ENCODE assay signal across 3 cellular contexts in the genomic region with DNA sequence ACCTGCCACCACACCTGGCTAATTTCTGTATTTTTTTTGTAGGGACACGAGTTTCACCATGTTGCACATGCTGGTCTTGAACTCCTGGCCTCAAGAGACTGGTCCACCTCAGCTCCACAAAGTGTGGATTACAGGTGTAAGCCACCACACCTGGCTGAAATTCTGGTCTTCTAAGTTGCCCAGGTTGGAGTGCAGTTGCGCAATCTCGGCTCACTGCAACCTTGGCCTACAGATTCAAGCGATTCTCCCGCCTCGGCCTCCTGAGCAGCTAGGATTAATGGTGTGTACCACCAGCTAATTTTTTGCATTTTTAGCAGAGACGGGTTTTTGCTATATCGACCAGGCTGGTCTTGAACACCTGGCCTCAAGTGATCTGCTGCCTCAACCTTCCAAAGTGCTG.
TF ChIP-seq lines count a peak whose summit lies in the region.

No MANE protein-coding gene starts in this region.

TF ChIP-seq in A549, 52 proteins besides CTCF, POLR2A, EP300 and RAD21:
- TF ChIP-seq CEBPB (IDR thresholded peaks at IDR 0.05) = peak; percentile 77 to 93; a peak in 3 of 4 replicates
- TF ChIP-seq TFCP2L1 (CRISPR knock-in tag; IDR thresholded peaks at IDR 0.05) = no peak

TF ChIP-seq in HCT116, 20 proteins besides CTCF, POLR2A, EP300 and RAD21:
- TF ChIP-seq CEBPB (IDR thresholded peaks at IDR 0.05; ENCODE audit: low read depth) (peak; percentile 62; the same call in 1 of the 2 replicates), ELF1 (IDR thresholded peaks at IDR 0.05; ENCODE audit: borderline replicate concordance, low read depth) (no peak)

TF ChIP-seq in GM12878, 131 proteins besides CTCF, POLR2A, EP300 and RAD21:
- no peak for TF ChIP-seq PAX8 (IDR thresholded peaks at IDR 0.05)
- 0 out of 2 replicates have a peak, but pooled peaks have one; percentile 42 for TF ChIP-seq POLR2AphosphoS5 (IDR thresholded peaks at IDR 0.05; ENCODE audit: low read length)
- no peak for TF ChIP-seq HDAC2 (IDR thresholded peaks at IDR 0.05)
- TF ChIP-seq MTA3 (IDR thresholded peaks at IDR 0.05; ENCODE audit: borderline replicate concordance, low read length) = no peak
